Comparison of ENCODE assay signal across 8 cellular contexts in the genomic region with DNA sequence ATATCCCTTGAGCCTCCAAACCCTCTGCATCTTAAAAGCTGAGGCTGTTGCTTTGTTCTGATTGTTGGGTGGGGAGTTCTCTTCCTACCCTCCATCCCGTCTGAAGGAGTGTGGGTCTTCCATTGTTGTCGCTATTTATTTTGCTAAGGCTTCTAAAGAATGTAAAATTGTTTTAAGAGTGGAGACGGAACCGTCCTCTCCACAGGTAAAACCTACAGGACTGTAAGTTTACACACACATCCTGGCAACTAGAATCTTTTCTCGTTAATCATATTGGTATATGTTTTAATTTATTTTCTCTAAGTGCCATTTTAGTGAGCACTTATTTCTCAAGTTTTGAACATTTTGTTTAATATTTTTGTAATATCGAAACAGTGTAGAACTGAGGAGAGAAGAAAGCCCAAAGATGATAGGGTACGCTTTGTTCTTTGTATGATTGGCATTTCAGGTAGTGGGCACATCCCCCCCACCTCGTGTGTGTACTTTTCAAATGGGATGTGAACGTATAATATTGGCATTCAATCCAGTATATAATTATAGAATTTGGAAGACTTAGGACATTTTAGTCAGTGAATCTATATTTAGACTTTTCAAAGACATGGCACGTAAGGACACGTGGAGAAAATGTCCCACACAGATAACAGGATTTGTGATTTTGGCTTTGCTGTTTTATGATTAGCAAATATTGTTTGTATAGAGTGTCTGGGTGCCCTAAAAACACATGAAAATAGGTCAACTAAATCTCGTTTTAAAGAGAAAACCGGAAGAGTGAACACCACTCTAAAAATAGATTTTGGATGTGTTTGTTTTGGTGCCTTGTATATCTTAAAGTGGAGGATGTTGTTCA.
DNase-seq lines count a peak whose midpoint lies in the region; ATAC-seq lines count a peak whose summit lies in the region.

No MANE protein-coding gene starts in this region.

- no peaks in the 10 kb centered on the region for H3K36me3 ChIP-seq in stomach smooth muscle (ENCODE audit: control insufficient read depth in 2 of 2, insufficient read depth in 2 of 2, low read length in 2 of 2)

- H3K4me1 ChIP-seq in stomach smooth muscle (ENCODE audit: control insufficient read depth, insufficient read depth, low read length): no peaks in the 10 kb centered on the region

- peak; percentile 9 for DNase-seq in GM03348 (ENCODE audit: low spot score)
- DNase-seq in inferior parietal cortex (ENCODE audit: extremely low spot score): peak; percentile 34
- no peak for DNase-seq in stimulated activated CD4-positive, alpha-beta T cell treated with anti-CD3 and anti-CD28 coated beads, Interleukin-1b, Interleukin-23, amount 100 ng/mL, for 48 hours
- no peak for DNase-seq in cortex of kidney (lab: John Stamatoyannopoulos, UW)

- H3K4me3 ChIP-seq in stomach smooth muscle (ENCODE audit: low read length in 2 of 2): peak overlapping the region; percentile 86 to 89

- no peaks in the 10 kb centered on the region for H3K27me3 ChIP-seq in stomach smooth muscle (ENCODE audit: control insufficient read depth in 1 of 2, insufficient read depth in 2 of 2, low read length in 2 of 2)

- H3K9ac ChIP-seq in stomach smooth muscle (ENCODE audit: low read length in 2 of 2): peak overlapping the region; percentile 88

- H3K4me3 Mint-ChIP-seq in activated naive CD8-positive, alpha-beta T cell: peak overlapping the region; percentile 99

- peaks cover 3% of the 10 kb centered on the region for H3K36me3 Mint-ChIP-seq in activated naive CD8-positive, alpha-beta T cell

- peak overlapping the region; percentile 90 for H3K27ac ChIP-seq in stomach smooth muscle (ENCODE audit: low read length)

- peaks cover 54% of the 10 kb centered on the region for H3K4me1 Mint-ChIP-seq in activated naive CD8-positive, alpha-beta T cell (ENCODE audit: low read depth)

- H3K9me3 Mint-ChIP-seq in activated naive CD8-positive, alpha-beta T cell (ENCODE audit: low read depth): no peaks in the 10 kb centered on the region

- ATAC-seq in HG03457 (IDR thresholded peaks at IDR 0.05; ENCODE audit: unreplicated experiment) (peak; percentile 0), HG03442 (IDR thresholded peaks at IDR 0.05; ENCODE audit: unreplicated experiment) (no peak)

- no peaks in the 10 kb centered on the region for H3K27me3 Mint-ChIP-seq in activated naive CD8-positive, alpha-beta T cell

- H3K9me3 ChIP-seq in stomach smooth muscle (ENCODE audit: control insufficient read depth in 2 of 2, low read length in 2 of 2): no peaks in the 10 kb centered on the region

- H3K27ac Mint-ChIP-seq in activated naive CD8-positive, alpha-beta T cell: peak overlapping the region; percentile 97

Comparison
In these comparisons a context has a peak if more than half of its experiments do, and no peak if none do; other contexts are left out.
1. DNase-seq: peak in GM03348 (single experiment) and inferior parietal cortex (single experiment); none in stimulated activated CD4-positive, alpha-beta T cell treated with anti-CD3 and anti-CD28 coated beads, Interleukin-1b, Interleukin-23, amount 100 ng/mL, for 48 hours (single experiment) and cortex of kidney (single experiment).